3 cellular contexts compared by ENCODE assay signal in genomic region chr6:37099442-37099841, GRCh38.
TF ChIP-seq lines count a peak whose summit lies in the region.

No MANE protein-coding gene starts in this region.

TF ChIP-seq in HEK293, 187 proteins besides CTCF, POLR2A, EP300 and RAD21:
- TF ChIP-seq ZNF600 (tag by site-specific recombination; IDR thresholded peaks at IDR 0.05), result 0 out of 2 replicates have a peak, but pooled peaks have one; percentile 23
- TF ChIP-seq PRDM10 (tag by site-specific recombination; IDR thresholded peaks at IDR 0.05), result peak; percentile 13; the same call in 1 of the 2 replicates
- no peak for TF ChIP-seq ZNF544 (tag by site-specific recombination; IDR thresholded peaks at IDR 0.05)
- TF ChIP-seq ZNF37A (tag by site-specific recombination; IDR thresholded peaks at IDR 0.05), result no peak
TF ChIP-seq in HEK293: peak in this region for 2.

TF ChIP-seq in H1, 55 proteins besides CTCF, POLR2A, EP300 and RAD21:
- TF ChIP-seq KDM5A (IDR thresholded peaks at IDR 0.05; ENCODE audit: low read length) (no peak), BRCA1 (IDR thresholded peaks at IDR 0.05; ENCODE audit: low read depth, low read length) (no peak), POLR2AphosphoS5 (IDR thresholded peaks at IDR 0.05; ENCODE audit: low read depth, low read length) (peak; percentile 48; the same call in 1 of the 2 replicates), SAP30 (IDR thresholded peaks at IDR 0.05; ENCODE audit: insufficient read depth, insufficient replicate concordance, low read length) (no peak), TAF7 (optimal IDR thresholded peaks at IDR 0.05; ENCODE audit: borderline replicate concordance, low read depth, low read length) (no peak), HDAC6 (IDR thresholded peaks at IDR 0.05; ENCODE audit: low read depth, low read length) (no peak)

TF ChIP-seq in GM23338, 12 proteins besides CTCF, POLR2A, EP300 and RAD21:
- TF ChIP-seq POLR2AphosphoS5 (IDR thresholded peaks at IDR 0.05; ENCODE audit: low read depth) (no peak; the same call in none of the 2 replicates), ZNF462 (CRISPR knock-in tag; IDR thresholded peaks at IDR 0.05) (no peak), NANOG (IDR thresholded peaks at IDR 0.05; ENCODE audit: borderline replicate concordance) (no peak), ZNF114 (CRISPR knock-in tag; IDR thresholded peaks at IDR 0.05) (no peak), EZH2 (IDR thresholded peaks at IDR 0.05; ENCODE audit: low read depth, unreplicated experiment) (no peak), STAT1 (IDR thresholded peaks at IDR 0.05; ENCODE audit: unreplicated experiment) (no peak)
TF ChIP-seq in GM23338: peak in this region for 0.
